ENCODE assay signal across 1 cellular context in the genomic region with DNA sequence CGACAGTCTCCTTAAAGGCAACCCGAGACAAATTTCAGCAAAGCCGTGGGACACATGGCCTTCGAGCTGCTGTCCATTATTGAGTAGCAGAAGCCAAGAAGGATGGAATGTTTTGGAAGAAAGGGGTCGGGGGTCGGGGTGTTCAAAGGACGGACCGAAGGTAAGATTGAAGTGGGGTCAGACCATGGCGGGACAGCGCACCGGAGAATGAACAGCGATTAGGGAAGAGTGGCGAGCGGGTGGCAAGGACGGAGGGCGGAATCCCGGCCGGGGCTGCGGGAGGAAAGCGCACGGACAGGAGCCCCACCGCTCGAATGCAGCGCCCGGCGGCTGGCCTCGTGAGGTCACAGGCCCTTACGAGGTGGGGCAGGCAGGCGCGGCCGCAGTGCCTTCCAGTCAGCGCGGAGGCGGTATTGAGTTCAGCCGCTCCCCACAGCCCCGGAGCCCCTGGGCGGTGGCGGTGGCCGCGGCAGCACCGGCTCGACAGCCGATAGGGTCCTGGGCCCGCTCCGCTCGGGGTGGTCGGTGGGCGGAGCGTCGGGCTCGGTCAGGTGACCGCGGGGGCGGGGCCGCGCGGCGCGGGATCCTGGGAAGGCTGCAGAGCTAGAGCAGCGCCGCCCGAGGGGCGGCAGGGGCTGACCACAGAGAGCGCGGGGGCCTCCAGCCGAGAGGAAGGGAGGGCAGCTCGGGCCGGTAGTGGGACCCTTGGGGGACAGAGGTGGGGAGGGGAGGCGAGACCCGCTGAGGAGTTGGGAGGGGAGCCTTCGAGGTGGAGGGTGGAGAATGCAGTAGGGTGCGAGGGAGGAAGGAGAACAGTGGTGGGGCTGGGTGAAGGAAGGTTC.
TF ChIP-seq lines count a peak whose summit lies in the region.

A gene with protein sequence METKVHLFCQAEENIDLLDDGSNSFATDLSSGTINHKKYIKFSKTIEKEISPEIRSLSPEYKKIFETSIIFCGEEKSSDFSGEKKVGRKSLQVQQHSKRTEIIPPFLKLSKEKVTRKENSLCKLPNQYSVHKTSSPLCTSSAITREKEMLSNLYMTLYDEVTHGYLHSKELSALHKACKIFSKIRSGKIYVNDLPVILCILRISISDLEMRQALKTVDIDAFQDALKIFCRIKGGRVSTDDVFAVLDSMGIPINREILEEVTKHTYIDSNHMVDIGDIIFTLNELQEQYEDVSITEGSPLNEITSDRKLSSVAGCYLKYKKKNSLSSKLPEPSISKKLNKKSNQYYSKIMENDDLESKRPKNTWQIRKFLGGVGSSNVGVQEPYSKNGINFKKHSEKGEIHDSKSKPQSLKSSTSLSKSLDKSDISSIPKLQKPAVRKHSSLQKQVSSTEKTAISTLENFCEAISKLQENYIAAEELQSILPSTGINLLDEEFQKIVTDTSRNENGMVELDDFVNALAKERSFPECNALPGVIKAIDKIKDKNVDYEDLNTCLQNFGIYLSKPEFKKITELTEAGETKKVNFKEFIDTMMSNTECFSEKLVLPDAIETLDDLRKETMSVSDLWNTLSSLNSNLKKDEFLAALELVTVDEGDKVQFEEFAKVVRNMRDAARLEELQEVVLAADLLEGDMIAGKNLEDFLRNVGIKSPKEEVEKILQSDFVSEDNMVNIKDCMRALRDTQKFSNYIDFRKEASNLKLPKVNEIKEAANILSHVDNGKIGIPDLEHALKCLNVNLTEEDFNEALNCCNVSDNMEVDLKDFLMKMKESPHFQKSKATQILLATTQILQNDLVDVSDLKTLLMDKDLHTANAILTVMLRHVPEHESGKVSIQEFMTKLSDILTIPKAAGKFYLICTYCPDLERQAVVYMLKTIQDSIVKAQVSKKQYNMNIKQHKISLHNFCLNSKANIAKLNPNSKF (plus strand): TSS at position 574 of the 842 bp plus-strand sequence. CDS start 4,399 bp downstream, outside the sequence.

TF ChIP-seq in GM12878, 131 proteins besides CTCF, POLR2A, EP300 and RAD21 (continued from another document and continues in another):
- TF ChIP-seq, protein P1, sequence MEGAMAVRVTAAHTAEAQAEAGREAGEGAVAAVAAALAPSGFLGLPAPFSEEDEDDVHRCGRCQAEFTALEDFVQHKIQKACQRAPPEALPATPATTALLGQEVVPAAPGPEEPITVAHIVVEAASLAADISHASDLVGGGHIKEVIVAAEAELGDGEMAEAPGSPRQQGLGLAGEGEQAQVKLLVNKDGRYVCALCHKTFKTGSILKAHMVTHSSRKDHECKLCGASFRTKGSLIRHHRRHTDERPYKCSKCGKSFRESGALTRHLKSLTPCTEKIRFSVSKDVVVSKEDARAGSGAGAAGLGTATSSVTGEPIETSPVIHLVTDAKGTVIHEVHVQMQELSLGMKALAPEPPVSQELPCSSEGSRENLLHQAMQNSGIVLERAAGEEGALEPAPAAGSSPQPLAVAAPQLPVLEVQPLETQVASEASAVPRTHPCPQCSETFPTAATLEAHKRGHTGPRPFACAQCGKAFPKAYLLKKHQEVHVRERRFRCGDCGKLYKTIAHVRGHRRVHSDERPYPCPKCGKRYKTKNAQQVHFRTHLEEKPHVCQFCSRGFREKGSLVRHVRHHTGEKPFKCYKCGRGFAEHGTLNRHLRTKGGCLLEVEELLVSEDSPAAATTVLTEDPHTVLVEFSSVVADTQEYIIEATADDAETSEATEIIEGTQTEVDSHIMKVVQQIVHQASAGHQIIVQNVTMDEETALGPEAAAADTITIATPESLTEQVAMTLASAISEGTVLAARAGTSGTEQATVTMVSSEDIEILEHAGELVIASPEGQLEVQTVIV (IDR thresholded peaks at IDR 0.05; ENCODE audit: borderline replicate concordance, partially characterized antibody): no peak
- TF ChIP-seq, protein P2, sequence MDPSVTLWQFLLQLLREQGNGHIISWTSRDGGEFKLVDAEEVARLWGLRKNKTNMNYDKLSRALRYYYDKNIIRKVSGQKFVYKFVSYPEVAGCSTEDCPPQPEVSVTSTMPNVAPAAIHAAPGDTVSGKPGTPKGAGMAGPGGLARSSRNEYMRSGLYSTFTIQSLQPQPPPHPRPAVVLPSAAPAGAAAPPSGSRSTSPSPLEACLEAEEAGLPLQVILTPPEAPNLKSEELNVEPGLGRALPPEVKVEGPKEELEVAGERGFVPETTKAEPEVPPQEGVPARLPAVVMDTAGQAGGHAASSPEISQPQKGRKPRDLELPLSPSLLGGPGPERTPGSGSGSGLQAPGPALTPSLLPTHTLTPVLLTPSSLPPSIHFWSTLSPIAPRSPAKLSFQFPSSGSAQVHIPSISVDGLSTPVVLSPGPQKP (IDR thresholded peaks at IDR 0.05; ENCODE audit: low read depth, low read length): no peak
- TF ChIP-seq POLR2AphosphoS2 (IDR thresholded peaks at IDR 0.05; ENCODE audit: low read depth, low read length): no peak
- TF ChIP-seq, protein P3, sequence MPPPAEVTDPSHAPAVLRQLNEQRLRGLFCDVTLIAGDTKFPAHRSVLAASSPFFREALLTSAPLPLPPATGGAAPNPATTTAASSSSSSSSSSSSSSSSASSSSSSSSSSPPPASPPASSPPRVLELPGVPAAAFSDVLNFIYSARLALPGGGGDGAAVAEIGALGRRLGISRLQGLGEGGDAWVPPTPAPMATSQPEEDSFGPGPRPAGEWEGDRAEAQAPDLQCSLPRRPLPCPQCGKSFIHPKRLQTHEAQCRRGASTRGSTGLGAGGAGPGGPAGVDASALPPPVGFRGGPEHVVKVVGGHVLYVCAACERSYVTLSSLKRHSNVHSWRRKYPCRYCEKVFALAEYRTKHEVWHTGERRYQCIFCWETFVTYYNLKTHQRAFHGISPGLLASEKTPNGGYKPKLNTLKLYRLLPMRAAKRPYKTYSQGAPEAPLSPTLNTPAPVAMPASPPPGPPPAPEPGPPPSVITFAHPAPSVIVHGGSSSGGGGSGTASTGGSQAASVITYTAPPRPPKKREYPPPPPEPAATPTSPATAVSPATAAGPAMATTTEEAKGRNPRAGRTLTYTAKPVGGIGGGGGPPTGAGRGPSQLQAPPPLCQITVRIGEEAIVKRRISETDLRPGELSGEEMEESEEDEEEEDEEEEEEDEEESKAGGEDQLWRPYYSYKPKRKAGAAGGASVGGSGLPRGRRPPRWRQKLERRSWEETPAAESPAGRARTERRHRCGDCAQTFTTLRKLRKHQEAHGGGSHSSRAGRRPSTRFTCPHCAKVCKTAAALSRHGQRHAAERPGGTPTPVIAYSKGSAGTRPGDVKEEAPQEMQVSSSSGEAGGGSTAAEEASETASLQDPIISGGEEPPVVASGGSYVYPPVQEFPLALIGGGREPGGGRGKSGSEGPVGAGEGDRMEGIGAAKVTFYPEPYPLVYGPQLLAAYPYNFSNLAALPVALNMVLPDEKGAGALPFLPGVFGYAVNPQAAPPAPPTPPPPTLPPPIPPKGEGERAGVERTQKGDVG (CRISPR knock-in tag; IDR thresholded peaks at IDR 0.05): no peak
- TF ChIP-seq CEBPB (IDR thresholded peaks at IDR 0.05; ENCODE audit: borderline replicate concordance in 1 of 2, low read depth in 2 of 2, low read length in 2 of 2): no peak
- no peak for TF ChIP-seq ETV6 (conservative IDR thresholded peaks at IDR 0.05 in 1 of 2, IDR thresholded peaks at IDR 0.05 in 1 of 2; ENCODE audit: borderline replicate concordance in 1 of 2, low read depth in 1 of 2)
- peak; percentile 66; the same call in 1 of the 2 replicates for TF ChIP-seq SIN3A (IDR thresholded peaks at IDR 0.05; ENCODE audit: low read depth, low read length)
- no peak for TF ChIP-seq FOXK2 (IDR thresholded peaks at IDR 0.05)
- no peak for TF ChIP-seq GABPA (IDR thresholded peaks at IDR 0.05; ENCODE audit: low read depth)
- TF ChIP-seq, protein P4, sequence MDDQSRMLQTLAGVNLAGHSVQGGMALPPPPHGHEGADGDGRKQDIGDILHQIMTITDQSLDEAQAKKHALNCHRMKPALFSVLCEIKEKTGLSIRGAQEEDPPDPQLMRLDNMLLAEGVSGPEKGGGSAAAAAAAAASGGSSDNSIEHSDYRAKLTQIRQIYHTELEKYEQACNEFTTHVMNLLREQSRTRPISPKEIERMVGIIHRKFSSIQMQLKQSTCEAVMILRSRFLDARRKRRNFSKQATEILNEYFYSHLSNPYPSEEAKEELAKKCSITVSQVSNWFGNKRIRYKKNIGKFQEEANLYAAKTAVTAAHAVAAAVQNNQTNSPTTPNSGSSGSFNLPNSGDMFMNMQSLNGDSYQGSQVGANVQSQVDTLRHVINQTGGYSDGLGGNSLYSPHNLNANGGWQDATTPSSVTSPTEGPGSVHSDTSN (IDR thresholded peaks at IDR 0.05; ENCODE audit: insufficient replicate concordance, low read depth, low read length): no peak
- TF ChIP-seq MXI1 (IDR thresholded peaks at IDR 0.05; ENCODE audit: low read depth, low read length): no peak
- peak; percentile 30 for TF ChIP-seq HDAC6 (IDR thresholded peaks at IDR 0.05; ENCODE audit: unreplicated experiment)
- TF ChIP-seq MEF2B (IDR thresholded peaks at IDR 0.05; ENCODE audit: partially characterized antibody, poor library complexity, severe bottlenecking): no peak
- TF ChIP-seq, protein P5, sequence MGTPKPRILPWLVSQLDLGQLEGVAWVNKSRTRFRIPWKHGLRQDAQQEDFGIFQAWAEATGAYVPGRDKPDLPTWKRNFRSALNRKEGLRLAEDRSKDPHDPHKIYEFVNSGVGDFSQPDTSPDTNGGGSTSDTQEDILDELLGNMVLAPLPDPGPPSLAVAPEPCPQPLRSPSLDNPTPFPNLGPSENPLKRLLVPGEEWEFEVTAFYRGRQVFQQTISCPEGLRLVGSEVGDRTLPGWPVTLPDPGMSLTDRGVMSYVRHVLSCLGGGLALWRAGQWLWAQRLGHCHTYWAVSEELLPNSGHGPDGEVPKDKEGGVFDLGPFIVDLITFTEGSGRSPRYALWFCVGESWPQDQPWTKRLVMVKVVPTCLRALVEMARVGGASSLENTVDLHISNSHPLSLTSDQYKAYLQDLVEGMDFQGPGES (IDR thresholded peaks at IDR 0.05): no peak
- TF ChIP-seq, protein P6, sequence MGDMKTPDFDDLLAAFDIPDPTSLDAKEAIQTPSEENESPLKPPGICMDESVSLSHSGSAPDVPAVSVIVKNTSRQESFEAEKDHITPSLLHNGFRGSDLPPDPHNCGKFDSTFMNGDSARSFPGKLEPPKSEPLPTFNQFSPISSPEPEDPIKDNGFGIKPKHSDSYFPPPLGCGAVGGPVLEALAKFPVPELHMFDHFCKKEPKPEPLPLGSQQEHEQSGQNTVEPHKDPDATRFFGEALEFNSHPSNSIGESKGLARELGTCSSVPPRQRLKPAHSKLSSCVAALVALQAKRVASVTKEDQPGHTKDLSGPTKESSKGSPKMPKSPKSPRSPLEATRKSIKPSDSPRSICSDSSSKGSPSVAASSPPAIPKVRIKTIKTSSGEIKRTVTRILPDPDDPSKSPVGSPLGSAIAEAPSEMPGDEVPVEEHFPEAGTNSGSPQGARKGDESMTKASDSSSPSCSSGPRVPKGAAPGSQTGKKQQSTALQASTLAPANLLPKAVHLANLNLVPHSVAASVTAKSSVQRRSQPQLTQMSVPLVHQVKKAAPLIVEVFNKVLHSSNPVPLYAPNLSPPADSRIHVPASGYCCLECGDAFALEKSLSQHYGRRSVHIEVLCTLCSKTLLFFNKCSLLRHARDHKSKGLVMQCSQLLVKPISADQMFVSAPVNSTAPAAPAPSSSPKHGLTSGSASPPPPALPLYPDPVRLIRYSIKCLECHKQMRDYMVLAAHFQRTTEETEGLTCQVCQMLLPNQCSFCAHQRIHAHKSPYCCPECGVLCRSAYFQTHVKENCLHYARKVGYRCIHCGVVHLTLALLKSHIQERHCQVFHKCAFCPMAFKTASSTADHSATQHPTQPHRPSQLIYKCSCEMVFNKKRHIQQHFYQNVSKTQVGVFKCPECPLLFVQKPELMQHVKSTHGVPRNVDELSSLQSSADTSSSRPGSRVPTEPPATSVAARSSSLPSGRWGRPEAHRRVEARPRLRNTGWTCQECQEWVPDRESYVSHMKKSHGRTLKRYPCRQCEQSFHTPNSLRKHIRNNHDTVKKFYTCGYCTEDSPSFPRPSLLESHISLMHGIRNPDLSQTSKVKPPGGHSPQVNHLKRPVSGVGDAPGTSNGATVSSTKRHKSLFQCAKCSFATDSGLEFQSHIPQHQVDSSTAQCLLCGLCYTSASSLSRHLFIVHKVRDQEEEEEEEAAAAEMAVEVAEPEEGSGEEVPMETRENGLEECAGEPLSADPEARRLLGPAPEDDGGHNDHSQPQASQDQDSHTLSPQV (IDR thresholded peaks at IDR 0.05): no peak
- peak; percentile 68; the same call in 1 of the 2 replicates for TF ChIP-seq RB1 (IDR thresholded peaks at IDR 0.05; ENCODE audit: borderline replicate concordance)
- peak; percentile 86 for TF ChIP-seq NR2F1 (conservative IDR thresholded peaks at IDR 0.05)
- no peak for TF ChIP-seq FOS (IDR thresholded peaks at IDR 0.05; ENCODE audit: borderline replicate concordance, extremely low read depth, insufficient read length)
- TF ChIP-seq LARP7 (IDR thresholded peaks at IDR 0.05): peak; percentile 95
- TF ChIP-seq, protein P7, sequence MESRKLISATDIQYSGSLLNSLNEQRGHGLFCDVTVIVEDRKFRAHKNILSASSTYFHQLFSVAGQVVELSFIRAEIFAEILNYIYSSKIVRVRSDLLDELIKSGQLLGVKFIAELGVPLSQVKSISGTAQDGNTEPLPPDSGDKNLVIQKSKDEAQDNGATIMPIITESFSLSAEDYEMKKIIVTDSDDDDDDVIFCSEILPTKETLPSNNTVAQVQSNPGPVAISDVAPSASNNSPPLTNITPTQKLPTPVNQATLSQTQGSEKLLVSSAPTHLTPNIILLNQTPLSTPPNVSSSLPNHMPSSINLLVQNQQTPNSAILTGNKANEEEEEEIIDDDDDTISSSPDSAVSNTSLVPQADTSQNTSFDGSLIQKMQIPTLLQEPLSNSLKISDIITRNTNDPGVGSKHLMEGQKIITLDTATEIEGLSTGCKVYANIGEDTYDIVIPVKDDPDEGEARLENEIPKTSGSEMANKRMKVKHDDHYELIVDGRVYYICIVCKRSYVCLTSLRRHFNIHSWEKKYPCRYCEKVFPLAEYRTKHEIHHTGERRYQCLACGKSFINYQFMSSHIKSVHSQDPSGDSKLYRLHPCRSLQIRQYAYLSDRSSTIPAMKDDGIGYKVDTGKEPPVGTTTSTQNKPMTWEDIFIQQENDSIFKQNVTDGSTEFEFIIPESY (IDR thresholded peaks at IDR 0.05): no peak
- TF ChIP-seq HDGF (IDR thresholded peaks at IDR 0.05): peak; percentile 90; the same call in 1 of the 2 replicates
- peak; percentile 76; the same call in 1 of the 2 replicates for TF ChIP-seq POLR2AphosphoS5 (IDR thresholded peaks at IDR 0.05; ENCODE audit: low read length)
- no peak for TF ChIP-seq ZNF217 (IDR thresholded peaks at IDR 0.05)
- TF ChIP-seq, protein P8, sequence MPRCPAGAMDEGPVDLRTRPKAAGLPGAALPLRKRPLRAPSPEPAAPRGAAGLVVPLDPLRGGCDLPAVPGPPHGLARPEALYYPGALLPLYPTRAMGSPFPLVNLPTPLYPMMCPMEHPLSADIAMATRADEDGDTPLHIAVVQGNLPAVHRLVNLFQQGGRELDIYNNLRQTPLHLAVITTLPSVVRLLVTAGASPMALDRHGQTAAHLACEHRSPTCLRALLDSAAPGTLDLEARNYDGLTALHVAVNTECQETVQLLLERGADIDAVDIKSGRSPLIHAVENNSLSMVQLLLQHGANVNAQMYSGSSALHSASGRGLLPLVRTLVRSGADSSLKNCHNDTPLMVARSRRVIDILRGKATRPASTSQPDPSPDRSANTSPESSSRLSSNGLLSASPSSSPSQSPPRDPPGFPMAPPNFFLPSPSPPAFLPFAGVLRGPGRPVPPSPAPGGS (IDR thresholded peaks at IDR 0.05; ENCODE audit: borderline replicate concordance, insufficient read depth, low read depth, low read length, poor library complexity, severe bottlenecking): peak; percentile 76
- TF ChIP-seq WRNIP1 (IDR thresholded peaks at IDR 0.05; ENCODE audit: borderline replicate concordance, low read depth, low read length): no peak
- TF ChIP-seq NRF1 (conservative IDR thresholded peaks at IDR 0.05; ENCODE audit: low read depth, low read length): no peak
- no peak for TF ChIP-seq MYC (IDR thresholded peaks at IDR 0.05; ENCODE audit: insufficient read depth, insufficient read length, insufficient replicate concordance, low read length, severe bottlenecking)
